Comparison of ENCODE assay signal across 20 cellular contexts in the genomic region with DNA sequence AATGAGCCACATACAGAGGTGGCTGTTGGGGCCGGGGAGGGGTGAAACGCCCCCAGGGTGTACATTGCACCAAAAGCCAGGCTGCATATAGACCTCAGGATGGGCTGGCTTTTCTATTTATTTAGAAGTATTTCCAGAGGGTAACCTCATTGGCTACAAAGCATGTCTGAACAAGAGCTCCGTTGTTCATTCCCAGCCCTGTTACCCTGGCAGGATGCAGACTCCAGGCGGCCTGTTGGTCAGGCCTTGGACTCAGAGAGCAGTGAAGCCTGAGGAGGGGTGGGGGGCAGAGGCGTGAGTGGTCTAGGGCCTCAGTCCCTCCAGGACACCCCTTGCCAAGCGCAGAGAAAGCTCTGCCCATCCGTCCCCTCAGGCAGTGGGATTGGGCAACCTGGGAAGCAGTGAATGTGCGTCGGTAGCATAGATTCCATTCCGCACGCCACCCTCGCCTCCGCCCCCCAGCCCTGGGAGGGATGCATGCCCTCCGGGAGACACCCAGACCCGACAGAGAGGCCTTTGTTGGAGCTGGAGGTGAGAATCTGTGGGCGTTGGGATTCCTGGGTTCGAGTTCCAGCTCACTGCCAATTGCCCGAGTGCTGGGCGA. TPM values are rescaled to one million over a fixed set of nuclear protein-coding genes. Genes with fewer than 3 reads are reported as not detected.
DNase-seq lines count a peak whose midpoint lies in the region; ATAC-seq, FAIRE-seq and TF ChIP-seq lines count a peak whose summit lies in the region.
"Had no signal": no experiment of that assay in that cellular context is flagged by ENCODE, and none has a peak within 500 bp of the region (broad histone marks: within the 10 kb centered on the region; RNA-seq: fewer than 3 reads in every experiment).

No MANE protein-coding gene starts in this region.

- DNase-seq in Panc1 (ENCODE audit: low read depth, low spot score) (no peak), bronchial epithelial cell (ENCODE audit: low read depth) (peak; percentile 61), left lobe of liver (ENCODE audit: low spot score) (no peak), substantia nigra (lab: John Stamatoyannopoulos, UW) (peak in 35 of 49 donors; percentile 12 to 71 (median 37)), sigmoid colon (no peak), AG20443 (ENCODE audit: low spot score) (no peak), DMS 273 (lab: John Stamatoyannopoulos, UW; ENCODE audit: unreplicated experiment) (no peak), T-helper 1 cell (no peak)
- DNase-seq: activated CD4-positive, alpha-beta T cell treated with anti-CD3 and anti-CD28 coated beads for 4 hours; COR-L47; endodermal cell; naive thymus-derived CD8-positive, alpha-beta T cell; NCI-H146; SHP77 treated with DMSO at 0.1 percent for 48 hours; small intestine; stimulated activated CD4-positive, alpha-beta T cell treated with anti-CD3 and anti-CD28 coated beads, Interleukin-4, amount 100 ng/mL, for 1 hour; stomach; T-cell had no signal

- in situ Hi-C loops in Panc1 (cut with HindIII; ENCODE audit: low pct_unique_long_range_greater_than_20kb, low sequenced_read_pairs) = no loop called here

- peaks cover 54% of the 10 kb centered on the region for H3K4me1 ChIP-seq in Panc1 (ENCODE audit: control insufficient read depth, insufficient read depth, low read length)
- peaks cover 0 to 61% (median 50%) of the 10 kb centered on the region in 4 donors for H3K4me1 ChIP-seq in sigmoid colon

- no peak for TF ChIP-seq EP300 in sigmoid colon (IDR thresholded peaks at IDR 0.05)

- POLR2A ChIA-PET in Panc1 (lab: Charles Lee) = no interaction called here

- H3K27ac ChIP-seq in Panc1 (ENCODE audit: low read length) (peak overlapping the region; percentile 59; the same call in 1 of the 2 replicates), substantia nigra (ENCODE audit: low read depth, low read length, poor library complexity, severe bottlenecking) (peak overlapping the region; percentile 43), sigmoid colon (peak overlapping the region in 1 of 4 donors; percentile 2)
- H3K27ac ChIP-seq: stomach had no signal

- H3K27me3 ChIP-seq in Panc1 (ENCODE audit: control insufficient read depth, insufficient read depth, low read length) (no peaks in the 10 kb centered on the region), bronchial epithelial cell (ENCODE audit: control insufficient read depth, insufficient read depth, low read length) (no peaks in the 10 kb centered on the region), sigmoid colon (no peaks in the 10 kb centered on the region)
- H3K27me3 ChIP-seq: stomach had no signal

- 93 to 94% methylated on average over 19 of the region's 19 CpGs for WGBS in sigmoid colon, 2 donors

- TF ChIP-seq CTCF in Panc1 (IDR thresholded peaks at IDR 0.05) (no peak), bronchial epithelial cell (IDR thresholded peaks at IDR 0.05; ENCODE audit: insufficient read depth, low read length, severe bottlenecking) (no peak), sigmoid colon (IDR thresholded peaks at IDR 0.05) (no peak)

- ATAC-seq in Panc1 (peak; percentile 30; the same call in 1 of the 2 replicates), left lobe of liver (peak; percentile 10)
- ATAC-seq: K562; naive thymus-derived CD8-positive, alpha-beta T cell; T-cell had no signal

- CTCF ChIA-PET in Panc1 (lab: Charles Lee) = interaction anchor here (0.6 kb wide), 1 partner anchor 13 kb away, joined by 3 read pairs; no protein-coding TSS in a partner anchor

- intact Hi-C loops in Panc1 (cut with micrococcal nuclease; ENCODE audit: unreplicated experiment) = no loop called here
- intact Hi-C loops in sigmoid colon (cut with DNase I) = no loop called here

- H3K4me3 ChIP-seq in Panc1 (ENCODE audit: low read depth in 2 of 2, low read length in 2 of 2) = no peak overlapping the region
- H3K4me3 ChIP-seq in bronchial epithelial cell (ENCODE audit: low read depth, low read length) = no peak overlapping the region
- H3K4me3 ChIP-seq in sigmoid colon = no peak overlapping the region
- H3K4me3 ChIP-seq: K562, stomach had no signal

- H3K36me3 ChIP-seq in Panc1 (ENCODE audit: control insufficient read depth, insufficient read depth, low read length) = no peaks in the 10 kb centered on the region
- no peaks in the 10 kb centered on the region for H3K36me3 ChIP-seq in bronchial epithelial cell (ENCODE audit: control insufficient read depth, insufficient read depth, low read length)
- H3K36me3 ChIP-seq in sigmoid colon = no peaks in the 10 kb centered on the region

- FAIRE-seq in bronchial epithelial cell (lab: Jason Lieb, UNC) = no peak
- FAIRE-seq: islet of Langerhans, K562, small intestine had no signal

- H3K9me3 ChIP-seq in Panc1 (ENCODE audit: control insufficient read depth, insufficient read depth, low read depth, low read length) = no peaks in the 10 kb centered on the region
- no peaks in the 10 kb centered on the region for H3K9me3 ChIP-seq in sigmoid colon
- H3K9me3 ChIP-seq: stomach had no signal

- TF ChIP-seq POLR2A in sigmoid colon (IDR thresholded peaks at IDR 0.05) = no peak

- no TSS peak for BruUV-seq in Panc1 (replicated peaks; lab: Mats Ljungman, UMichigan)

RNA-seq across cellular contexts. Expression of gene TCF7L2, which starts 41.9 kb away (rescaled TPM):
- total RNA-seq in Panc1 (2021; ENCODE audit: unreplicated experiment) = 45.2 TPM
- 78.7 TPM for polyA plus RNA-seq in Panc1 (2012; ENCODE audit: insufficient read length)
- 1.1 and 1.2 TPM in 2 replicates for total RNA-seq in bronchial epithelial cell
- total RNA-seq in left lobe of liver = 18.7 TPM
- 10 to 100 TPM; 15.3 to 40.4 (median 23.3) TPM for total RNA-seq in sigmoid colon
- polyA plus RNA-seq in sigmoid colon = 10 to 100 TPM; 30.0 to 32.0 (median 31.7) TPM

Comparison
In these comparisons a context has a peak if more than half of its experiments do, and no peak if none do; other contexts are left out.
1. DNase-seq: peak in bronchial epithelial cell (single experiment) and substantia nigra (35 of 49); none in Panc1 (single experiment), left lobe of liver (single experiment), sigmoid colon (single experiment), AG20443 (single experiment), DMS 273 (single experiment) and T-helper 1 cell (0 of 5).